Comparison of ENCODE assay signal across 8 cellular contexts in genomic region chr5:58497956-58498942, GRCh38. TPM values are rescaled to one million over a fixed set of nuclear protein-coding genes. Genes with fewer than 3 reads are reported as not detected.
DNase-seq lines count a peak whose midpoint lies in the region; ATAC-seq and TF ChIP-seq lines count a peak whose summit lies in the region.

No MANE protein-coding gene starts in this region.

- intact Hi-C loops in colonic mucosa (cut with DNase I), result loop anchor here (5.0 kb wide), 1 partner anchor 314 kb away; no protein-coding TSS in a partner anchor

- DNase-seq in DMS114 treated with DMSO at 0.1 percent for 48 hours (lab: John Stamatoyannopoulos, UW; ENCODE audit: unreplicated experiment) (peak; percentile 21), M059J (ENCODE audit: low read depth) (peak; percentile 23), colonic mucosa (peak; percentile 59), mesendoderm (peak; percentile 60)
- DNase-seq in activated CD8-positive, alpha-beta memory T cell treated with anti-CD3 and anti-CD28 coated beads, Interleukin-2, amount 50 U/mL, for 4 hours, result no peak

- no peak overlapping the region for H4K5ac ChIP-seq in mesendoderm (ENCODE audit: low read length)

- H3K27ac ChIP-seq in colonic mucosa, result no peak overlapping the region
- H3K27ac ChIP-seq in mesendoderm (ENCODE audit: low read depth, low read length), result no peak overlapping the region

- H3K4me3 ChIP-seq in colonic mucosa (no peak overlapping the region), mesendoderm (ENCODE audit: low read length) (no peak overlapping the region)

- no peak overlapping the region for H3K18ac ChIP-seq in mesendoderm (ENCODE audit: low read length)

- H4K8ac ChIP-seq in mesendoderm (ENCODE audit: low read depth, low read length), result no peak overlapping the region

- no peak overlapping the region for H2BK15ac ChIP-seq in mesendoderm (replicated peaks; ENCODE audit: low read depth)

- H3K27me3 ChIP-seq in colonic mucosa, result no peaks in the 10 kb centered on the region
- no peaks in the 10 kb centered on the region for H3K27me3 ChIP-seq in mesendoderm (ENCODE audit: insufficient read depth, low read length, poor library complexity)

- no peak overlapping the region for H3K4ac ChIP-seq in mesendoderm (ENCODE audit: low read depth, low read length)

- no peak overlapping the region for H2AK5ac ChIP-seq in mesendoderm (ENCODE audit: low read length)

- H3K4me1 ChIP-seq in colonic mucosa, result no peaks in the 10 kb centered on the region
- H3K4me1 ChIP-seq in mesendoderm (ENCODE audit: control insufficient read depth, low read depth, low read length), result peaks cover 2% of the 10 kb centered on the region

- no CpG with 5 or more reads among the region's 3 CpGs for WGBS in mesendoderm (ENCODE audit: extremely low coverage, insufficient coverage, low lambda C conversion rate)

- H3K56ac ChIP-seq in mesendoderm (ENCODE audit: low read length), result no peak overlapping the region

- H3K79me2 ChIP-seq in mesendoderm (ENCODE audit: control insufficient read depth, insufficient read depth, low read length), result no peaks in the 10 kb centered on the region

- no peak for ATAC-seq in GM18502 (IDR thresholded peaks at IDR 0.05; ENCODE audit: poor library complexity, unreplicated experiment)
- ATAC-seq in HG02852 (IDR thresholded peaks at IDR 0.05; ENCODE audit: unreplicated experiment), result no peak
- ATAC-seq in GM19395 (IDR thresholded peaks at IDR 0.05; ENCODE audit: unreplicated experiment), result no peak

- peak overlapping the region; percentile 31 for H2BK5ac ChIP-seq in mesendoderm (ENCODE audit: low read length)

- no peak overlapping the region for H3K4me2 ChIP-seq in mesendoderm (ENCODE audit: low read length)

- H3K36me3 ChIP-seq in colonic mucosa (no peaks in the 10 kb centered on the region), mesendoderm (ENCODE audit: control insufficient read depth, insufficient read depth, low read length) (no peaks in the 10 kb centered on the region)

- no peak overlapping the region for H3K9ac ChIP-seq in colonic mucosa (ENCODE audit: low read depth in 2 of 2, low read length in 2 of 2)
- no peak overlapping the region for H3K9ac ChIP-seq in mesendoderm (ENCODE audit: low read length)

- H3K9me3 ChIP-seq in colonic mucosa, result no peaks in the 10 kb centered on the region

- peak; percentile 68 for TF ChIP-seq CTCF in colonic mucosa (IDR thresholded peaks at IDR 0.05)

- no peaks in the 10 kb centered on the region for H3K79me1 ChIP-seq in mesendoderm (ENCODE audit: low read length)

- no peak overlapping the region for H3K23ac ChIP-seq in mesendoderm (ENCODE audit: low read length)

- H2BK120ac ChIP-seq in mesendoderm (ENCODE audit: low read depth, low read length), result no peak overlapping the region

RNA-seq across cellular contexts. Expression of gene GAPT, which starts 7.0 kb away (rescaled TPM):
- total RNA-seq in M059J (2014; rRNA removed; shearing (Covaris generic)), result not detected in 2 replicates
- total RNA-seq in colonic mucosa, result 1 to 10 TPM in 1 of 2 donors, under 1 TPM in 1; 0.69 to 1.3 TPM
- 1.5 TPM for polyA plus RNA-seq in mesendoderm (2013, experiment 1 of 2)
- 1.1 TPM for polyA plus RNA-seq in mesendoderm (2013, experiment 2 of 2)

RNA-seq across cellular contexts. Expression of gene PLK2, which starts 38.4 kb away (rescaled TPM):
- 1,040 and 1,179 TPM in 2 replicates for total RNA-seq in M059J (2014; rRNA removed; shearing (Covaris generic))
- total RNA-seq in colonic mucosa, result 10 to 100 TPM; 21.8 to 28.3 TPM
- 72.1 TPM for polyA plus RNA-seq in mesendoderm (2013, experiment 1 of 2)
- 73.6 TPM for polyA plus RNA-seq in mesendoderm (2013, experiment 2 of 2)

Comparison
In these comparisons a context has a peak if more than half of its experiments do, and no peak if none do; other contexts are left out.
1. RNA of gene PLK2, which starts 38.4 kb away (total RNA-seq): 1,040 to 1,179 TPM in M059J; 21.8 to 28.3 TPM in colonic mucosa; every median in the first group is over 10 times any median in the second.